23 cellular contexts compared by ENCODE assay signal in the genomic region with DNA sequence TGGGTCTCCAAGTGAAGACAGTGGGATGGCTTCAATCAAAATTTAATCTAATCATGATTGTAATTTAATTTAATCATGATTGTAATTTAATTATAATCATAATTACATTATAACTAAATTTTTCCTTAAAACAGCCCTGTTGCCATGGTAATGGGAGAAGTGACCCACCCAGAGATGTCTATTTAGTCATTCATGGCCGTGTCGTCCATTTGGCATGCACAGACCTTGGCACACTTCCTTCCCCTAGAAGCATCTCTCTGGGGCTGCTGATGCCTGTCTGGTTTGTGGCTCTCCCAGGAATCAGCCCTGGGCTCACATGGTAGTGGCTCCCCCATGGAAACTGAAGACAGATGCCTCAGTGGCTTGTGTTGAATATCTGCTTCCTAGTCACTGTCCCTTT. TPM values are rescaled to one million over a fixed set of nuclear protein-coding genes. Genes with fewer than 3 reads are reported as not detected.
"Had no signal": no experiment of that assay in that cellular context is flagged by ENCODE, and none has a peak within 500 bp of the region (broad histone marks: within the 10 kb centered on the region; RNA-seq: fewer than 3 reads in every experiment).

No MANE protein-coding gene starts in this region.

- H3K9ac ChIP-seq: neural progenitor cell had no signal

- H3K4me2 ChIP-seq: neural progenitor cell, smooth muscle cell had no signal

- H3K9me3 Mint-ChIP-seq: effector memory CD8-positive, alpha-beta T cell; naive thymus-derived CD8-positive, alpha-beta T cell; neural progenitor cell; stimulated activated memory B cell treated with anti-CD40 and anti-IgM and Interleukin-4, amounts not matched to agents 10 μg/mL and 1 μg/mL and 100 μg/mL, for 72 hours had no signal

- FAIRE-seq: endothelial cell of umbilical vein, kidney had no signal

- H2AFZ ChIP-seq: neural progenitor cell had no signal

- DNase-seq: activated CD4-positive, alpha-beta T cell treated with anti-CD3 and anti-CD28 coated beads for 1 hour; activated gamma-delta T cell treated with Interleukin-2 at 50 U/mL for 16 hours; activated T-cell treated with anti-CD3 and anti-CD28 coated beads, Interleukin-2, amount 50 U/mL, for 1 hour; adrenal gland; brain microvascular endothelial cell; central memory CD4-positive, alpha-beta T cell; dermis blood vessel endothelial cell; effector memory CD8-positive, alpha-beta T cell; kidney; lower lobe of right lung; naive thymus-derived CD8-positive, alpha-beta T cell; sigmoid colon; stimulated activated CD4-positive, alpha-beta T cell treated with anti-CD3 and anti-CD28 coated beads, Interleukin-15, amount 100 ng/mL, for 24 hours; stomach; T-helper 2 cell had no signal

- H3K27ac ChIP-seq: adrenal gland, ascending aorta, brain microvascular endothelial cell, lower lobe of right lung, neural progenitor cell, sigmoid colon, stomach, suprapubic skin, tibial nerve had no signal

- H3K27me3 ChIP-seq: adrenal gland, ascending aorta, brain microvascular endothelial cell, neural progenitor cell, sigmoid colon, stomach, suprapubic skin, tibial nerve had no signal

- H3K27ac Mint-ChIP-seq: activated naive CD8-positive, alpha-beta T cell; effector memory CD8-positive, alpha-beta T cell; neural progenitor cell; stimulated activated memory B cell treated with anti-CD40 and anti-IgM and Interleukin-4, amounts not matched to agents 10 μg/mL and 1 μg/mL and 100 μg/mL, for 72 hours had no signal

- H3K27me3 Mint-ChIP-seq: activated naive CD8-positive, alpha-beta T cell; stimulated activated memory B cell treated with anti-CD40 and anti-IgM and Interleukin-4, amounts not matched to agents 10 μg/mL and 1 μg/mL and 100 μg/mL, for 72 hours had no signal

- H3K4me1 ChIP-seq: adrenal gland, lower lobe of right lung, neural progenitor cell, suprapubic skin had no signal

- H3K4me3 ChIP-seq: adrenal gland, ascending aorta, lower lobe of right lung, neural progenitor cell, sigmoid colon, smooth muscle cell, stomach, suprapubic skin, tibial nerve had no signal

- H3K4me1 Mint-ChIP-seq: neural progenitor cell; stimulated activated memory B cell treated with anti-CD40 and anti-IgM and Interleukin-4, amounts not matched to agents 10 μg/mL and 1 μg/mL and 100 μg/mL, for 72 hours had no signal

- H3K4me3 Mint-ChIP-seq: activated naive CD8-positive, alpha-beta T cell; effector memory CD8-positive, alpha-beta T cell; naive thymus-derived CD8-positive, alpha-beta T cell; neural progenitor cell; stimulated activated memory B cell treated with anti-CD40 and anti-IgM and Interleukin-4, amounts not matched to agents 10 μg/mL and 1 μg/mL and 100 μg/mL, for 72 hours had no signal

- H3K9me3 ChIP-seq: adrenal gland, ascending aorta, lower lobe of right lung, sigmoid colon, stomach, suprapubic skin, tibial nerve had no signal

- H3K36me3 Mint-ChIP-seq: activated naive CD8-positive, alpha-beta T cell; naive thymus-derived CD8-positive, alpha-beta T cell; neural progenitor cell; stimulated activated memory B cell treated with anti-CD40 and anti-IgM and Interleukin-4, amounts not matched to agents 10 μg/mL and 1 μg/mL and 100 μg/mL, for 72 hours had no signal

RNA-seq across cellular contexts. Expression of gene P4HA3, which starts 27.0 kb away (rescaled TPM):
- total RNA-seq: naive thymus-derived CD8-positive, alpha-beta T cell had no signal
